25 cellular contexts compared by ENCODE assay signal in the genomic region with DNA sequence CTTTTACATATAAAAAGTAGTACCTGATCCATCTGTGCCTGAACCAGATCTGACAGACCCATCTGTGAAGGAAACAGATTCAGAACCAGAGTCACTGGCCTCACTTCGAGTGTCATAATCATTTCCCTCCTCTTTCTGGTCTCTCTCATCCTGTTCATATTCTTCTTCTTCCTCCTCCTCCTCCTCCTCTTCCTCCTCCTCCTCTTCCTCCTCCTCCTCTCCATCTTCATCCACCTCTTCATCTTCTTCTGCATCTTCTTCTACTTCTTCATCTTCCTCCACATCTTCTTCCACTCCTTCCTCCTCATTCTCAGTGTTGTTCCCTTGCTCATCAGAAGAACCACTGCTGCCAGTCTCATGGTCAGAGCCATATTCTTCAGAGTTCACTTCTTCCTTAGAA. TPM values are rescaled to one million over a fixed set of nuclear protein-coding genes. Genes with fewer than 3 reads are reported as not detected.
DNase-seq lines count a peak whose midpoint lies in the region; ATAC-seq and TF ChIP-seq lines count a peak whose summit lies in the region.
"Had no signal": no experiment of that assay in that cellular context is flagged by ENCODE, and none has a peak within 500 bp of the region (broad histone marks: within the 10 kb centered on the region; RNA-seq: fewer than 3 reads in every experiment).

No MANE protein-coding gene starts in this region.

- H3K9me3 ChIP-seq in T-helper 17 cell (ENCODE audit: control insufficient read depth, low read length, poor library complexity, severe bottlenecking), result no peaks in the 10 kb centered on the region

- intact Hi-C loops in activated CD4-positive, alpha-beta T cell treated with anti-CD3 and anti-CD28 coated beads, Interleukin-2, amount 10 ng/mL, durations not matched to agents 24 days and 14 days (cut with micrococcal nuclease), result loop anchor here (5.0 kb wide), 1 partner anchor 40 kb away; no protein-coding TSS in a partner anchor

- no peak for TF ChIP-seq CTCF in neural crest cell (conservative IDR thresholded peaks at IDR 0.05)
- no peak for TF ChIP-seq CTCF in RWPE1 (conservative IDR thresholded peaks at IDR 0.05; ENCODE audit: low read depth)

- no peak for DNase-seq in activated CD4-positive, alpha-beta T cell treated with anti-CD3 and anti-CD28 coated beads, Interleukin-2, amount 10 ng/mL, durations not matched to agents 24 days and 14 days
- no peak for DNase-seq in activated CD4-positive, alpha-beta T cell treated with anti-CD3 and anti-CD28 coated beads for 48 hours
- DNase-seq in T-helper 17 cell (no peak), neural crest cell (ENCODE audit: low read depth, low spot score) (no peak), RWPE1 (ENCODE audit: low spot score) (no peak), NCI-H82 treated with DMSO at 0.1 percent for 48 hours (lab: John Stamatoyannopoulos, UW; ENCODE audit: unreplicated experiment) (no peak)
- DNase-seq in stimulated activated CD4-positive, alpha-beta T cell treated with anti-CD3 and anti-CD28 coated beads, Interleukin-12 subunit alpha, Interleukin-12 subunit beta, amount 100 ng/mL, for 4 hours, result no peak
- DNase-seq: 8988T; activated T-cell treated with anti-CD3 and anti-CD28 coated beads, Interleukin-2, amount 50 U/mL, for 4 hours; amygdala; erythroblast; foreskin melanocyte; Karpas-422; mesendoderm; NCI-H1048; NCI-H2029; NCI-H226; NCI-H82; SHP77; trophoblast cell had no signal

- no peak overlapping the region for H3K4me3 Mint-ChIP-seq in activated CD4-positive, alpha-beta T cell treated with anti-CD3 and anti-CD28 coated beads, Interleukin-2, amount 10 ng/mL, durations not matched to agents 24 days and 14 days
- H3K4me3 Mint-ChIP-seq in T-helper 17 cell, result peak overlapping the region; percentile 43
- no peak overlapping the region for H3K4me3 Mint-ChIP-seq in neural crest cell
- H3K4me3 Mint-ChIP-seq: activated T-cell treated with anti-CD3 and anti-CD28 coated beads, Interleukin-2, amount 50 U/mL, for 4 hours; B cell; nephron; stimulated activated memory B cell treated with anti-CD40 and anti-IgM and Interleukin-4, amounts not matched to agents 10 μg/mL and 1 μg/mL and 100 μg/mL, for 72 hours had no signal

- CTCF ChIA-PET in RWPE1 (lab: Yijun Ruan, JAX), result interaction anchor here (0.6 kb wide), 1 partner anchor 39 kb away, joined by 3 read pairs; no protein-coding TSS in a partner anchor

- no peaks in the 10 kb centered on the region for H3K9me3 Mint-ChIP-seq in activated CD4-positive, alpha-beta T cell treated with anti-CD3 and anti-CD28 coated beads, Interleukin-2, amount 10 ng/mL, durations not matched to agents 24 days and 14 days
- no peaks in the 10 kb centered on the region for H3K9me3 Mint-ChIP-seq in neural crest cell
- H3K9me3 Mint-ChIP-seq: activated T-cell treated with anti-CD3 and anti-CD28 coated beads, Interleukin-2, amount 50 U/mL, for 4 hours; nephron; stimulated activated memory B cell treated with anti-CD40 and anti-IgM and Interleukin-4, amounts not matched to agents 10 μg/mL and 1 μg/mL and 100 μg/mL, for 72 hours had no signal

- H3K36me3 Mint-ChIP-seq in activated CD4-positive, alpha-beta T cell treated with anti-CD3 and anti-CD28 coated beads, Interleukin-2, amount 10 ng/mL, durations not matched to agents 24 days and 14 days (ENCODE audit: low read depth), result peaks cover 28% of the 10 kb centered on the region
- peaks cover 11% of the 10 kb centered on the region for H3K36me3 Mint-ChIP-seq in T-helper 17 cell (ENCODE audit: low read depth)
- peaks cover 15% of the 10 kb centered on the region for H3K36me3 Mint-ChIP-seq in neural crest cell (ENCODE audit: low read depth)

- H3K27ac ChIP-seq in angular gyrus (ENCODE audit: low read depth, low read length), result peak overlapping the region; percentile 11
- H3K27ac ChIP-seq in RWPE1, result no peak overlapping the region

- H3K27me3 Mint-ChIP-seq in activated CD4-positive, alpha-beta T cell treated with anti-CD3 and anti-CD28 coated beads, Interleukin-2, amount 10 ng/mL, durations not matched to agents 24 days and 14 days, result no peaks in the 10 kb centered on the region
- H3K27me3 Mint-ChIP-seq in T-helper 17 cell, result no peaks in the 10 kb centered on the region
- no peaks in the 10 kb centered on the region for H3K27me3 Mint-ChIP-seq in neural crest cell (ENCODE audit: low read depth)
- H3K27me3 Mint-ChIP-seq: B cell; stimulated activated memory B cell treated with anti-CD40 and anti-IgM and Interleukin-4, amounts not matched to agents 10 μg/mL and 1 μg/mL and 100 μg/mL, for 72 hours had no signal

- POLR2A ChIA-PET in RWPE1 (lab: Yijun Ruan, JAX; ENCODE audit: low non-redundant PET), result no interaction called here

- H3K27ac Mint-ChIP-seq in activated CD4-positive, alpha-beta T cell treated with anti-CD3 and anti-CD28 coated beads, Interleukin-2, amount 10 ng/mL, durations not matched to agents 24 days and 14 days, result peak overlapping the region; percentile 49
- H3K27ac Mint-ChIP-seq in T-helper 17 cell (peak overlapping the region; percentile 34), neural crest cell (ENCODE audit: unreplicated experiment) (peak overlapping the region; percentile 55)
- H3K27ac Mint-ChIP-seq: B cell; nephron; stimulated activated memory B cell treated with anti-CD40 and anti-IgM and Interleukin-4, amounts not matched to agents 10 μg/mL and 1 μg/mL and 100 μg/mL, for 72 hours had no signal

- H3K4me1 Mint-ChIP-seq in activated CD4-positive, alpha-beta T cell treated with anti-CD3 and anti-CD28 coated beads, Interleukin-2, amount 10 ng/mL, durations not matched to agents 24 days and 14 days, result peaks cover 21% of the 10 kb centered on the region
- peaks cover 28% of the 10 kb centered on the region for H3K4me1 Mint-ChIP-seq in T-helper 17 cell
- H3K4me1 Mint-ChIP-seq in neural crest cell, result peaks cover 16% of the 10 kb centered on the region

- ATAC-seq in T-helper 17 cell, result no peak
- ATAC-seq: HCT116; stimulated activated memory B cell treated with anti-CD40 and anti-IgM and Interleukin-4, amounts not matched to agents 10 μg/mL and 1 μg/mL and 100 μg/mL, for 72 hours had no signal

RNA-seq across cellular contexts. Expression of gene YTHDC1, which starts 12.9 kb away (rescaled TPM):
- 79.9 and 83.9 TPM in 2 replicates for total RNA-seq in activated CD4-positive, alpha-beta T cell treated with anti-CD3 and anti-CD28 coated beads, Interleukin-2, amount 10 ng/mL, durations not matched to agents 24 days and 14 days
- total RNA-seq in T-helper 17 cell (100 to 1,000 TPM; 231 to 258 TPM), neural crest cell (87.9 and 88.2 TPM in 2 replicates)
